ENCODE assay signal across 29 cellular contexts in the genomic region with DNA sequence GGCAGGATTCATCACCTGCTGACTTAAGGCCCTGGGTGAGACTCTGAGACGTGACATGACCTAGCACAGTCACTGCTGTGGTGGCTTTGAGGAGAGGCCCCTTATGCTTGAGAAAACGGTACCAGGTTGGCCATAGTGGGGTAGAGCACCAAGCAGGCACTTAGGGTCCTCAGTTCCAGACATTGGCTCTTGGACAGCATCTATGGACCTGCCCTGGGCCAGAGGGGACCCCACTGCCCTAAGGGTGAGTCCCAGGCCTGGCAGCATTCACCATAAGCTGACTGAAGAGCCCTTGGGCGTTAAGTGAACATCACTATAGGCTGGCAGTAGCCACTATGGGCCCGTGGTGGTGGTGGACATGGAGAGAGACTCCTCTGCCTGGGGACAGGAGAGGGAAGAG.
"Had no signal": no experiment of that assay in that cellular context is flagged by ENCODE, and none has a peak within 500 bp of the region (broad histone marks: within the 10 kb centered on the region; RNA-seq: fewer than 3 reads in every experiment).

No MANE protein-coding gene starts in this region.

- H3K36me3 ChIP-seq: breast epithelium, MG63, SJCRH30 had no signal

- H3K27me3 ChIP-seq: adrenal gland, body of pancreas, breast epithelium, MG63, SJCRH30 had no signal

- H3K27ac Mint-ChIP-seq: activated CD4-positive, alpha-beta T cell treated with anti-CD3 and anti-CD28 coated beads, Interleukin-2, amount 10 ng/mL, durations not matched to agents 24 days and 14 days; activated CD8-positive, alpha-beta T cell treated with anti-CD3 and anti-CD28 coated beads for 36 hours; activated naive CD4-positive, alpha-beta T cell treated with anti-CD3 and anti-CD28 coated beads for 36 hours; activated T-helper 2 cell treated with anti-CD3 and anti-CD28 coated beads, Interferon-gamma antibody, Interleukin-2, Interleukin-4, amounts not matched to agents 10 μg/mL and 5 μg/mL and 100 μg/mL, durations not matched to agents 14 hours and 24 hours and 36 hours; T-helper 1 cell treated with Interleukin-12 subunit alpha and Interleukin-12 subunit beta and Interleukin-4 antibody, amounts not matched to agents 30 μg/mL and 1 μg/mL, for 36 hours; T-helper 2 cell treated with Interferon-gamma antibody and Interleukin-4, amounts not matched to agents 5 μg/mL and 100 μg/mL, for 36 hours had no signal

- H3K4me3 ChIP-seq: adrenal gland, body of pancreas, breast epithelium, MG63, SJCRH30, SK-N-MC had no signal

- DNase-seq: activated CD4-positive, alpha-beta T cell treated with anti-CD3 and anti-CD28 coated beads, Interleukin-2, amount 10 ng/mL, durations not matched to agents 24 days and 14 days; activated CD4-positive, alpha-beta T cell treated with anti-CD3 and anti-CD28 coated beads, Interleukin-2, amount 50 U/mL, for 4 hours; activated CD8-positive, alpha-beta T cell treated with anti-CD3 and anti-CD28 coated beads for 36 hours; activated gamma-delta T cell; activated naive CD4-positive, alpha-beta T cell treated with anti-CD3 and anti-CD28 coated beads for 36 hours; activated T-cell treated with anti-CD3 and anti-CD28 coated beads, Interleukin-2, amount 50 U/mL, for 1 hour; activated T-cell treated with anti-CD3 and anti-CD28 coated beads, Interleukin-2, amount 50 U/mL, for 72 hours; adrenal gland; body of pancreas; Kasumi-1; KG1; MG63; NCI-H1048; NCI-H1105 treated with DMSO at 0.1 percent for 48 hours; NCI-H1436; NCI-H1694; NCI-H1930; NCI-H2081 treated with DMSO at 0.1 percent for 48 hours; NCI-H345; NCI-H524 treated with DMSO at 0.1 percent for 48 hours; SHP77; SJCRH30 had no signal

- H3K27me3 Mint-ChIP-seq: activated CD4-positive, alpha-beta T cell treated with anti-CD3 and anti-CD28 coated beads, Interleukin-2, amount 10 ng/mL, durations not matched to agents 24 days and 14 days; activated CD8-positive, alpha-beta T cell treated with anti-CD3 and anti-CD28 coated beads for 36 hours had no signal

- H3K9me3 Mint-ChIP-seq: activated CD4-positive, alpha-beta T cell treated with anti-CD3 and anti-CD28 coated beads, Interleukin-2, amount 10 ng/mL, durations not matched to agents 24 days and 14 days; activated CD8-positive, alpha-beta T cell treated with anti-CD3 and anti-CD28 coated beads for 36 hours; activated naive CD4-positive, alpha-beta T cell treated with anti-CD3 and anti-CD28 coated beads for 36 hours; activated naive CD4-positive, alpha-beta T cell treated with anti-CD3 and anti-CD28 coated beads, Interleukin-2, amount 50 U/mL, for 72 hours; activated T-cell treated with anti-CD3 and anti-CD28 coated beads, Interleukin-2, amount 50 U/mL, for 72 hours; activated T-helper 2 cell treated with anti-CD3 and anti-CD28 coated beads, Interferon-gamma antibody, Interleukin-2, Interleukin-4, amounts not matched to agents 10 μg/mL and 5 μg/mL and 100 μg/mL, durations not matched to agents 14 hours and 24 hours and 36 hours; T-helper 1 cell treated with Interleukin-12 subunit alpha and Interleukin-12 subunit beta and Interleukin-4 antibody, amounts not matched to agents 30 μg/mL and 1 μg/mL, for 36 hours; T-helper 2 cell treated with Interferon-gamma antibody and Interleukin-4, amounts not matched to agents 5 μg/mL and 100 μg/mL, for 36 hours had no signal

- H3K27ac ChIP-seq: adrenal gland, body of pancreas, breast epithelium, SJCRH30, SK-N-MC had no signal

- H3K4me1 ChIP-seq: adrenal gland, breast epithelium, SJCRH30 had no signal

- ATAC-seq: activated CD8-positive, alpha-beta T cell treated with anti-CD3 and anti-CD28 coated beads for 36 hours; activated T-cell treated with anti-CD3 and anti-CD28 coated beads, Interleukin-2, amount 50 U/mL, for 72 hours; body of pancreas; Panc1 had no signal

- H3K9me3 ChIP-seq: adrenal gland, body of pancreas, breast epithelium, MG63, SJCRH30 had no signal

- H3K36me3 Mint-ChIP-seq: activated naive CD4-positive, alpha-beta T cell treated with anti-CD3 and anti-CD28 coated beads, Interleukin-2, amount 50 U/mL, for 72 hours had no signal

- H3K4me3 Mint-ChIP-seq: activated CD4-positive, alpha-beta T cell treated with anti-CD3 and anti-CD28 coated beads, Interleukin-2, amount 10 ng/mL, durations not matched to agents 24 days and 14 days; activated CD8-positive, alpha-beta T cell treated with anti-CD3 and anti-CD28 coated beads for 36 hours; activated naive CD4-positive, alpha-beta T cell treated with anti-CD3 and anti-CD28 coated beads for 36 hours; activated T-cell treated with anti-CD3 and anti-CD28 coated beads, Interleukin-2, amount 50 U/mL, for 72 hours; T-helper 1 cell treated with Interleukin-12 subunit alpha and Interleukin-12 subunit beta and Interleukin-4 antibody, amounts not matched to agents 30 μg/mL and 1 μg/mL, for 36 hours; T-helper 2 cell treated with Interferon-gamma antibody and Interleukin-4, amounts not matched to agents 5 μg/mL and 100 μg/mL, for 36 hours had no signal
